10 cellular contexts compared by ENCODE assay signal in the genomic region with DNA sequence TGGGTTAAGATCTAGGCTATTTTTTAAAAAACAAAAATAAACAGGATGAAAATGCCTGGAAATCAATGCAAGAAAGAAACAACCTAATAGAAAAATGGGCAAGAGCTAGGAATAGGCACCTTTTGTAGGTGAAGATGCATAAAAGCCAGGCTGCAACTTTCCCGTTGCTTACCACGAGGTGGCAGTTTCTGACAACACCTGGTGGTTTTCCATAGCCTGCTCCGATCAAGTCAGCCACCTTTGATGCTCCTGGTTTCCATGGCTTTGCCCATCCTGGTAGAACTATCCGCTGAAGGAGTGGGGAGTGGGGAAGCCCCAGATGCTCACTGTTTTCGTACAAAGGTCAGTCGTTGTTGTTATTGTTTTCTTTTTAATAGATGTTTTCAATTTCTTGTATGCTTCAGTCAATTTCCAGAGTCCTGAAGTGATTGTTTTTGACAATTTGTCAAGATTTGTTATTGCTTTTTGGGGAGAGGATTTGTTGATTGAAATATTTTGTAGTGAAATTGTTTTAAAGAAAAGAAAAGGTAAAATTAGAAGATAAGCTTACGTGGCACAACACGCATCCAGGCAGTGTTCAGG. TPM values are rescaled to one million over a fixed set of nuclear protein-coding genes. Genes with fewer than 3 reads are reported as not detected.
DNase-seq lines count a peak whose midpoint lies in the region; ATAC-seq and TF ChIP-seq lines count a peak whose summit lies in the region.
"Had no signal": no experiment of that assay in that cellular context is flagged by ENCODE, and none has a peak within 500 bp of the region (broad histone marks: within the 10 kb centered on the region; RNA-seq: fewer than 3 reads in every experiment).

No MANE protein-coding gene starts in this region.

- CTCF ChIA-PET in activated CD4-positive, alpha-beta T cell treated with anti-CD3 and anti-CD28 coated beads for 36 hours (lab: Charles Lee) = interaction anchor here (0.7 to 2.2 kb wide), 4 partner anchors 8 to 247 kb away, joined by 3 to 7 read pairs (median 4); no protein-coding TSS in a partner anchor

- H3K27ac Mint-ChIP-seq in activated CD4-positive, alpha-beta T cell treated with anti-CD3 and anti-CD28 coated beads for 36 hours = no peak overlapping the region
- no peak overlapping the region for H3K27ac Mint-ChIP-seq in endothelial cell (ENCODE audit: unreplicated experiment)
- H3K27ac Mint-ChIP-seq: naive B cell had no signal

- no peaks in the 10 kb centered on the region for H3K36me3 Mint-ChIP-seq in activated CD4-positive, alpha-beta T cell treated with anti-CD3 and anti-CD28 coated beads for 36 hours (ENCODE audit: low read depth)
- H3K36me3 Mint-ChIP-seq in endothelial cell (ENCODE audit: low read depth, unreplicated experiment) = peaks cover 23% of the 10 kb centered on the region

- H3K4me1 Mint-ChIP-seq in activated CD4-positive, alpha-beta T cell treated with anti-CD3 and anti-CD28 coated beads for 36 hours = no peaks in the 10 kb centered on the region
- H3K4me1 Mint-ChIP-seq in endothelial cell (ENCODE audit: unreplicated experiment) = no peaks in the 10 kb centered on the region
- H3K4me1 Mint-ChIP-seq: naive B cell had no signal

- intact Hi-C loops in activated CD4-positive, alpha-beta T cell treated with anti-CD3 and anti-CD28 coated beads for 36 hours (cut with DNase I, micrococcal nuclease) = no loop called here
- intact Hi-C loops in tibial artery (cut with DNase I; ENCODE audit: low total_unique reads) = no loop called here

- H3K36me3 ChIP-seq in tibial artery = no peaks in the 10 kb centered on the region
- no peaks in the 10 kb centered on the region for H3K36me3 ChIP-seq in GM23248 (ENCODE audit: low read depth)
- H3K36me3 ChIP-seq: BLaER1 had no signal

- ATAC-seq in activated CD4-positive, alpha-beta T cell treated with anti-CD3 and anti-CD28 coated beads for 36 hours = no peak
- no peak for ATAC-seq in HG03175 (IDR thresholded peaks at IDR 0.05; ENCODE audit: unreplicated experiment)
- no peak for ATAC-seq in HG03095 (IDR thresholded peaks at IDR 0.05; ENCODE audit: unreplicated experiment)

- no peaks in the 10 kb centered on the region for H3K9me3 ChIP-seq in tibial artery
- no peaks in the 10 kb centered on the region for H3K9me3 ChIP-seq in GM23248 (ENCODE audit: low read depth)

- H3K79me2 ChIP-seq in GM23248 (ENCODE audit: insufficient read depth) = no peaks in the 10 kb centered on the region

- H3K27ac ChIP-seq in tibial artery = no peak overlapping the region
- no peak overlapping the region for H3K27ac ChIP-seq in GM23248
- H3K27ac ChIP-seq: BLaER1 had no signal

- H3K27me3 ChIP-seq in tibial artery (peaks cover 0 to 11% of the 10 kb centered on the region in 2 donors), GM23248 (replicated peaks; ENCODE audit: insufficient read depth) (peaks cover 26% of the 10 kb centered on the region)
- H3K27me3 ChIP-seq: BLaER1 had no signal

- H3K9me2 ChIP-seq in GM23248 (ENCODE audit: insufficient read depth) = no peaks in the 10 kb centered on the region

- POLR2A ChIA-PET in activated CD4-positive, alpha-beta T cell treated with anti-CD3 and anti-CD28 coated beads for 36 hours (lab: Charles Lee) = no interaction called here

- peaks cover 2% of the 10 kb centered on the region for H3K27me3 Mint-ChIP-seq in activated CD4-positive, alpha-beta T cell treated with anti-CD3 and anti-CD28 coated beads for 36 hours
- peaks cover 4% of the 10 kb centered on the region for H3K27me3 Mint-ChIP-seq in endothelial cell (ENCODE audit: unreplicated experiment)

- no peak overlapping the region for H3K4me2 ChIP-seq in GM23248 (ENCODE audit: unreplicated experiment)
- H3K4me2 ChIP-seq: BLaER1 had no signal

- no peak overlapping the region for H3K4me3 Mint-ChIP-seq in activated CD4-positive, alpha-beta T cell treated with anti-CD3 and anti-CD28 coated beads for 36 hours
- no peak overlapping the region for H3K4me3 Mint-ChIP-seq in endothelial cell (ENCODE audit: unreplicated experiment)
- H3K4me3 Mint-ChIP-seq: naive B cell had no signal

- DNase-seq in activated CD4-positive, alpha-beta T cell treated with anti-CD3 and anti-CD28 coated beads for 36 hours = peak; percentile 15
- no peak for DNase-seq in activated CD4-positive, alpha-beta T cell treated with anti-CD3 and anti-CD28 coated beads for 1 hour
- peak; percentile 13 for DNase-seq in NCI-H524 treated with DMSO at 0.1 percent for 48 hours (lab: John Stamatoyannopoulos, UW)
- DNase-seq in endothelial cell (ENCODE audit: low spot score) = peak; percentile 25
- DNase-seq in tibial artery = no peak
- no peak for DNase-seq in GM23248
- DNase-seq: naive B cell had no signal

- H2AFZ ChIP-seq in GM23248 = no peak overlapping the region

- no peak overlapping the region for H3K9ac ChIP-seq in GM23248
- H3K9ac ChIP-seq: BLaER1 had no signal

- H3K4me1 ChIP-seq in tibial artery (no peaks in the 10 kb centered on the region), GM23248 (ENCODE audit: insufficient read depth) (no peaks in the 10 kb centered on the region)
- H3K4me1 ChIP-seq: BLaER1 had no signal

- in situ Hi-C loops in GM23248 (cut with MboI) = no loop called here

- 72% methylated on average over 8 of the region's 8 CpGs for WGBS in GM23248 (ENCODE audit: low coverage in 1 of 2, low lambda C conversion rate in 2 of 2, missing lambda C conversion rate in 2 of 2), 2 experiments

- no peak overlapping the region for H3K4me3 ChIP-seq in tibial artery
- no peak overlapping the region for H3K4me3 ChIP-seq in GM23248
- H3K4me3 ChIP-seq: BLaER1 had no signal

- peak; percentile 46 for TF ChIP-seq CTCF in endothelial cell (IDR thresholded peaks at IDR 0.05; ENCODE audit: unreplicated experiment)
- TF ChIP-seq CTCF in tibial artery (IDR thresholded peaks at IDR 0.05) = peak; percentile 15 to 16

- H3K9me3 Mint-ChIP-seq in activated CD4-positive, alpha-beta T cell treated with anti-CD3 and anti-CD28 coated beads for 36 hours (ENCODE audit: low read depth) = no peaks in the 10 kb centered on the region
- no peaks in the 10 kb centered on the region for H3K9me3 Mint-ChIP-seq in endothelial cell (ENCODE audit: unreplicated experiment)

- H4K20me1 ChIP-seq in GM23248 (ENCODE audit: insufficient read depth) = no peaks in the 10 kb centered on the region
- H4K20me1 ChIP-seq: BLaER1 had no signal

- no peaks in the 10 kb centered on the region for H3F3A ChIP-seq in GM23248 (ENCODE audit: insufficient read depth)

RNA-seq across cellular contexts. Expression of gene UBE2Q1, which starts 24.1 kb away (rescaled TPM):
- 100 to 1,000 TPM in 1 of 2 experiments, 10 to 100 TPM in 1; 89.3 to 101 TPM for total RNA-seq in activated CD4-positive, alpha-beta T cell treated with anti-CD3 and anti-CD28 coated beads for 36 hours
- total RNA-seq in endothelial cell (ENCODE audit: unreplicated experiment) = 73.9 TPM
- total RNA-seq in GM23248 (2014; rRNA removed; shearing (Covaris generic)) = 31.9 and 37.9 TPM in 2 replicates
- polyA plus RNA-seq in GM23248 (2016; fragmentation: Nextera tagmentation; extraction: Ambion mirVana) = 5.7 and 7.8 TPM in 2 replicates

RNA-seq across cellular contexts. Expression of gene SHE, which starts 32.1 kb away (rescaled TPM):
- under 1 TPM in 1 of 2 experiments, not detected in 1; 0.04 TPM for total RNA-seq in activated CD4-positive, alpha-beta T cell treated with anti-CD3 and anti-CD28 coated beads for 36 hours
- 79.3 TPM for total RNA-seq in endothelial cell (ENCODE audit: unreplicated experiment)
- not detected in 2 replicates for total RNA-seq in GM23248 (2014; rRNA removed; shearing (Covaris generic))
- 0.03 TPM in 2 replicates for polyA plus RNA-seq in GM23248 (2016; fragmentation: Nextera tagmentation; extraction: Ambion mirVana)

RNA-seq across cellular contexts. Expression of gene TDRD10, which starts 32.3 kb away (rescaled TPM):
- not detected for total RNA-seq in activated CD4-positive, alpha-beta T cell treated with anti-CD3 and anti-CD28 coated beads for 36 hours
- total RNA-seq in endothelial cell (ENCODE audit: unreplicated experiment) = 27.8 TPM
- not detected in 2 replicates for total RNA-seq in GM23248 (2014; rRNA removed; shearing (Covaris generic))
- polyA plus RNA-seq in GM23248 (2016; fragmentation: Nextera tagmentation; extraction: Ambion mirVana) = not detected in 2 replicates

RNA-seq across cellular contexts. Expression of gene CHRNB2, which starts 33.2 kb away (rescaled TPM):
- total RNA-seq in activated CD4-positive, alpha-beta T cell treated with anti-CD3 and anti-CD28 coated beads for 36 hours = under 1 TPM in 1 of 2 experiments, not detected in 1; 0.07 TPM
- total RNA-seq in endothelial cell (ENCODE audit: unreplicated experiment) = 0.44 TPM
- total RNA-seq in GM23248 (2014; rRNA removed; shearing (Covaris generic)) = not detected in 2 replicates
- polyA plus RNA-seq in GM23248 (2016; fragmentation: Nextera tagmentation; extraction: Ambion mirVana) = not detected in 2 replicates

Comparison
In these comparisons a context has a peak if more than half of its experiments do, and no peak if none do; other contexts are left out.
1. DNase-seq: peak in activated CD4-positive, alpha-beta T cell treated with anti-CD3 and anti-CD28 coated beads for 36 hours (single experiment), NCI-H524 treated with DMSO at 0.1 percent for 48 hours (single experiment) and endothelial cell (single experiment); none in activated CD4-positive, alpha-beta T cell treated with anti-CD3 and anti-CD28 coated beads for 1 hour (single experiment), tibial artery (0 of 2) and GM23248 (single experiment).
2. RNA of gene SHE, which starts 32.1 kb away (total RNA-seq): 79.3 TPM in endothelial cell (single experiment); 0.04 TPM in activated CD4-positive, alpha-beta T cell treated with anti-CD3 and anti-CD28 coated beads for 36 hours and not detected in GM23248; every median in the first group is over 10 times any median in the second.
3. RNA of gene TDRD10, which starts 32.3 kb away (total RNA-seq): 27.8 TPM in endothelial cell (single experiment); not detected in activated CD4-positive, alpha-beta T cell treated with anti-CD3 and anti-CD28 coated beads for 36 hours and not detected in GM23248; every median in the first group is over 10 times any median in the second.